ENCODE assay signal across 8 cellular contexts in the genomic region with DNA sequence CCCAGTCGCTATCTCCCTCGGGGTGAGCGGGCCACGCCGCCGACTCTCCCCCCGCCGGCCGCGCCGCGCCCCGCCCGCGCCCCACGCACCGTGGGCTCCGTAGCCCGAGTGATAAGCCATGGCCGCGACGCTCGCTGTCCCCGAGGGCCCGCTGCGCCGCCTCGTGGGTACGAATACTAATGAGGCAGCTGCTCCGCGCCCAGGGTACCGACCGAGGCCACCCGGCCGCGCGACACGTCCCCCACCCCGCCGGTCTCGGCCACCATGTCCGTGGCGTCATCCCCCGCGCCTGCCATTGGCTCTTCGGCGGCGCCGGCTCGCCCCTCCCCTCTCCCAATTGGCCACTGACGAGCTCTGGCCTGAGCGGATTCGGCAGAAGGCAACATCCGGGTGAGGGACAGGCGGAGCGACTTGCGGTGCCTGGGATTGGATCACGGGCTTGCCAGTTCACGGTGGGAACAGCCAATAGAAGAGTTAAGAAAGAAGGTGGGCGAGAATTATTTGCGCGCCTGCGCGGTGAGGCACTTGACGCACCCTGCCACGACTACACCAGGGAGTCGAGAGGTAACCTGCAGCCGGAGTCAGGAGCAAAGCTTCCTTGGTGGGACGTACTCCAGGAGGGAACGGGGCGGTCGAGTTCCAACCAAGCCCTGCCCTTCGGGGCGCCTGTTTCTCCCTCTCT. TPM values are rescaled to one million over a fixed set of nuclear protein-coding genes. Genes with fewer than 3 reads are reported as not detected.
DNase-seq lines count a peak whose midpoint lies in the region; ATAC-seq, FAIRE-seq and TF ChIP-seq lines count a peak whose summit lies in the region.

A gene with protein sequence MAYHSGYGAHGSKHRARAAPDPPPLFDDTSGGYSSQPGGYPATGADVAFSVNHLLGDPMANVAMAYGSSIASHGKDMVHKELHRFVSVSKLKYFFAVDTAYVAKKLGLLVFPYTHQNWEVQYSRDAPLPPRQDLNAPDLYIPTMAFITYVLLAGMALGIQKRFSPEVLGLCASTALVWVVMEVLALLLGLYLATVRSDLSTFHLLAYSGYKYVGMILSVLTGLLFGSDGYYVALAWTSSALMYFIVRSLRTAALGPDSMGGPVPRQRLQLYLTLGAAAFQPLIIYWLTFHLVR (minus strand): TSS at position 278 of the 682 bp plus-strand sequence. CDS start 158 bp downstream, at position 120.

- H3K4me3 Mint-ChIP-seq in WTC11, result peak within 1 kb of the TSS; percentile 96

- H3K27ac ChIP-seq in AG04450 (ENCODE audit: low read depth, low read length) (peak within 1 kb of the TSS; percentile 100), small intestine (ENCODE audit: low read depth in 1 of 2, low read length in 1 of 2) (peak within 1 kb of the TSS; percentile 97)

- peak within 1 kb of the TSS; percentile 96 for H3K27ac Mint-ChIP-seq in WTC11

- no peaks in the 10 kb centered on the region for H3K36me3 ChIP-seq in small intestine (ENCODE audit: control insufficient read depth in 2 of 2, insufficient read depth in 2 of 2, low read length in 2 of 2)

- H3K4me3 ChIP-seq in AG04450 (ENCODE audit: low read depth, low read length) (peak within 1 kb of the TSS; percentile 84), cardiac fibroblast (replicated peaks in 1 of 2; ENCODE audit: low read depth in 2 of 2, low read length in 2 of 2) (peak within 1 kb of the TSS; percentile 78 to 85), small intestine (ENCODE audit: low read depth in 1 of 2, low read length in 2 of 2) (peak within 1 kb of the TSS; percentile 72 to 74)

- CTCF ChIA-PET in AG04450 (lab: Charles Lee) (interaction anchor here (0.6 to 2.1 kb wide), 9 partner anchors 22 to 119 kb away, joined by 3 to 8 read pairs (median 4); a partner anchor contains a TSS), WTC11 (lab: Charles Lee) (interaction anchor here (0.6 to 2.5 kb wide), 28 partner anchors 9 to 401 kb away, joined by 3 to 65 read pairs (median 4); a partner anchor contains a TSS)

- no peaks in the 10 kb centered on the region for H3K9me3 Mint-ChIP-seq in WTC11

- WGBS in small intestine, 3 donors, result 1% methylated on average over 44 to 74 of the region's 74 CpGs

- TF ChIP-seq CTCF in AG04450 (IDR thresholded peaks at IDR 0.05; ENCODE audit: low read depth, low read length) (no peak), WTC11 (IDR thresholded peaks at IDR 0.05) (no peak), cardiac fibroblast (IDR thresholded peaks at IDR 0.05; ENCODE audit: low read depth, low read length) (no peak)

- H3K4me1 Mint-ChIP-seq in WTC11, result peaks cover 20% of the 10 kb centered on the region

- H3K36me3 Mint-ChIP-seq in WTC11, result no peaks in the 10 kb centered on the region

- peaks cover 19% of the 10 kb centered on the region for H3K27me3 ChIP-seq in AG04450 (ENCODE audit: control insufficient read depth, insufficient read depth, low read length)
- H3K27me3 ChIP-seq in small intestine (ENCODE audit: control insufficient read depth in 2 of 2, insufficient read depth in 2 of 2, low read length in 2 of 2), result peaks cover 0 to 5% of the 10 kb centered on the region in 2 donors

- peaks cover 37% of the 10 kb centered on the region for H3K27me3 Mint-ChIP-seq in WTC11 (ENCODE audit: low read depth)

- FAIRE-seq in small intestine (lab: Jason Lieb, UNC), result peak; percentile 67

- peaks cover 5 to 8% of the 10 kb centered on the region in 2 donors for H3K4me1 ChIP-seq in small intestine (ENCODE audit: control insufficient read depth in 2 of 2, insufficient read depth in 1 of 2, low read depth in 1 of 2, low read length in 1 of 2)

- POLR2A ChIA-PET in AG04450 (lab: Yijun Ruan, JAX), result interaction anchor here (0.6 to 2.6 kb wide), 24 partner anchors 9 to 1317 kb away, joined by 3 to 25 read pairs (median 3); a partner anchor contains a TSS
- POLR2A ChIA-PET in WTC11 (lab: Charles Lee), result interaction anchor here (0.5 to 1.8 kb wide), 11 partner anchors 9 to 178 kb away, joined by 3 to 19 read pairs (median 5); a partner anchor contains a TSS

- DNase-seq in AG04450 (ENCODE audit: low read depth, low spot score) (peak; percentile 99), NCI-H226 (peak; percentile 99), WTC11 (ENCODE audit: low spot score) (peak; percentile 98), cardiac fibroblast (ENCODE audit: low read depth in 2 of 2) (peak; percentile 100), iPS-NIHi11 (ENCODE audit: low spot score) (peak; percentile 99), small intestine (peak; percentile 100)

- ATAC-seq in GM18909 (IDR thresholded peaks at IDR 0.05; ENCODE audit: poor library complexity, unreplicated experiment), result peak; percentile 87
- peak; percentile 91 for ATAC-seq in HG03175 (IDR thresholded peaks at IDR 0.05; ENCODE audit: unreplicated experiment)
- ATAC-seq in WTC11, result peak; percentile 95

- no peaks in the 10 kb centered on the region for H3K9me3 ChIP-seq in AG04450 (ENCODE audit: control insufficient read depth, insufficient read depth, low read length)
- H3K9me3 ChIP-seq in small intestine (ENCODE audit: control insufficient read depth, low read depth), result no peaks in the 10 kb centered on the region

TF ChIP-seq in WTC11, 78 proteins besides CTCF, POLR2A, EP300 and RAD21 (continues in another document):
- peak; percentile 82 for TF ChIP-seq FOXK1 (CRISPR knock-in tag; IDR thresholded peaks at IDR 0.05)
- TF ChIP-seq ZNF121 (CRISPR knock-in tag; IDR thresholded peaks at IDR 0.05), result no peak
- no peak for TF ChIP-seq MXD4 (CRISPR knock-in tag; IDR thresholded peaks at IDR 0.05; ENCODE audit: borderline replicate concordance)
- TF ChIP-seq, protein P1, sequence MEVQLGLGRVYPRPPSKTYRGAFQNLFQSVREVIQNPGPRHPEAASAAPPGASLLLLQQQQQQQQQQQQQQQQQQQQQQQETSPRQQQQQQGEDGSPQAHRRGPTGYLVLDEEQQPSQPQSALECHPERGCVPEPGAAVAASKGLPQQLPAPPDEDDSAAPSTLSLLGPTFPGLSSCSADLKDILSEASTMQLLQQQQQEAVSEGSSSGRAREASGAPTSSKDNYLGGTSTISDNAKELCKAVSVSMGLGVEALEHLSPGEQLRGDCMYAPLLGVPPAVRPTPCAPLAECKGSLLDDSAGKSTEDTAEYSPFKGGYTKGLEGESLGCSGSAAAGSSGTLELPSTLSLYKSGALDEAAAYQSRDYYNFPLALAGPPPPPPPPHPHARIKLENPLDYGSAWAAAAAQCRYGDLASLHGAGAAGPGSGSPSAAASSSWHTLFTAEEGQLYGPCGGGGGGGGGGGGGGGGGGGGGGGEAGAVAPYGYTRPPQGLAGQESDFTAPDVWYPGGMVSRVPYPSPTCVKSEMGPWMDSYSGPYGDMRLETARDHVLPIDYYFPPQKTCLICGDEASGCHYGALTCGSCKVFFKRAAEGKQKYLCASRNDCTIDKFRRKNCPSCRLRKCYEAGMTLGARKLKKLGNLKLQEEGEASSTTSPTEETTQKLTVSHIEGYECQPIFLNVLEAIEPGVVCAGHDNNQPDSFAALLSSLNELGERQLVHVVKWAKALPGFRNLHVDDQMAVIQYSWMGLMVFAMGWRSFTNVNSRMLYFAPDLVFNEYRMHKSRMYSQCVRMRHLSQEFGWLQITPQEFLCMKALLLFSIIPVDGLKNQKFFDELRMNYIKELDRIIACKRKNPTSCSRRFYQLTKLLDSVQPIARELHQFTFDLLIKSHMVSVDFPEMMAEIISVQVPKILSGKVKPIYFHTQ (CRISPR knock-in tag; IDR thresholded peaks at IDR 0.05), result no peak
- TF ChIP-seq SMAD4 (CRISPR knock-in tag; IDR thresholded peaks at IDR 0.05), result no peak
- TF ChIP-seq, protein P2, sequence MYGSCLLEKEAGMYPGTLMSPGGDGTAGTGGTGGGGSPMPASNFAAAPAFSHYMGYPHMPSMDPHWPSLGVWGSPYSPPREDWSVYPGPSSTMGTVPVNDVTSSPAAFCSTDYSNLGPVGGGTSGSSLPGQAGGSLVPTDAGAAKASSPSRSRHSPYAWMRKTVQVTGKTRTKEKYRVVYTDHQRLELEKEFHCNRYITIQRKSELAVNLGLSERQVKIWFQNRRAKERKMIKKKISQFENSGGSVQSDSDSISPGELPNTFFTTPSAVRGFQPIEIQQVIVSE (CRISPR knock-in tag; IDR thresholded peaks at IDR 0.05; ENCODE audit: borderline replicate concordance), result no peak
- no peak for TF ChIP-seq KAT7 (CRISPR knock-in tag; IDR thresholded peaks at IDR 0.05; ENCODE audit: borderline replicate concordance)
- TF ChIP-seq, protein P3, sequence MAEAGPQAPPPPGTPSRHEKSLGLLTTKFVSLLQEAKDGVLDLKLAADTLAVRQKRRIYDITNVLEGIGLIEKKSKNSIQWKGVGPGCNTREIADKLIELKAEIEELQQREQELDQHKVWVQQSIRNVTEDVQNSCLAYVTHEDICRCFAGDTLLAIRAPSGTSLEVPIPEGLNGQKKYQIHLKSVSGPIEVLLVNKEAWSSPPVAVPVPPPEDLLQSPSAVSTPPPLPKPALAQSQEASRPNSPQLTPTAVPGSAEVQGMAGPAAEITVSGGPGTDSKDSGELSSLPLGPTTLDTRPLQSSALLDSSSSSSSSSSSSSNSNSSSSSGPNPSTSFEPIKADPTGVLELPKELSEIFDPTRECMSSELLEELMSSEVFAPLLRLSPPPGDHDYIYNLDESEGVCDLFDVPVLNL (CRISPR knock-in tag; IDR thresholded peaks at IDR 0.05; ENCODE audit: borderline replicate concordance, low read depth), result no peak
- TF ChIP-seq GTF2I (CRISPR knock-in tag; conservative IDR thresholded peaks at IDR 0.05), result no peak
- no peak for TF ChIP-seq TEAD4 (CRISPR knock-in tag; IDR thresholded peaks at IDR 0.05)
- TF ChIP-seq ZNF671 (CRISPR knock-in tag; IDR thresholded peaks at IDR 0.05), result no peak
- TF ChIP-seq CREM (CRISPR knock-in tag; IDR thresholded peaks at IDR 0.05), result no peak
- TF ChIP-seq ELF4 (CRISPR knock-in tag; IDR thresholded peaks at IDR 0.05; ENCODE audit: low read depth), result no peak
- TF ChIP-seq, protein P4, sequence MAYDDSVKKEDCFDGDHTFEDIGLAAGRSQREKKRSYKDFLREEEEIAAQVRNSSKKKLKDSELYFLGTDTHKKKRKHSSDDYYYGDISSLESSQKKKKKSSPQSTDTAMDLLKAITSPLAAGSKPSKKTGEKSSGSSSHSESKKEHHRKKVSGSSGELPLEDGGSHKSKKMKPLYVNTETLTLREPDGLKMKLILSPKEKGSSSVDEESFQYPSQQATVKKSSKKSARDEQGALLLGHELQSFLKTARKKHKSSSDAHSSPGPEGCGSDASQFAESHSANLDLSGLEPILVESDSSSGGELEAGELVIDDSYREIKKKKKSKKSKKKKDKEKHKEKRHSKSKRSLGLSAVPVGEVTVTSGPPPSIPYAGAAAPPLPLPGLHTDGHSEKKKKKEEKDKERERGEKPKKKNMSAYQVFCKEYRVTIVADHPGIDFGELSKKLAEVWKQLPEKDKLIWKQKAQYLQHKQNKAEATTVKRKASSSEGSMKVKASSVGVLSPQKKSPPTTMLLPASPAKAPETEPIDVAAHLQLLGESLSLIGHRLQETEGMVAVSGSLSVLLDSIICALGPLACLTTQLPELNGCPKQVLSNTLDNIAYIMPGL (CRISPR knock-in tag; IDR thresholded peaks at IDR 0.05), result 0 out of 2 replicates have a peak, but pooled peaks have one; percentile 21

RNA-seq across cellular contexts. Expression of the gene that starts here (rescaled TPM):
- 126 and 140 TPM in 2 replicates for polyA plus RNA-seq in AG04450 (2011; rRNA removed)
- 175 and 209 TPM in 2 replicates for polyA minus RNA-seq in AG04450 (2011; rRNA and poly(A)+ RNA removed)
- 86.0 to 86.9 TPM (median 86.4 TPM) in 3 replicates for total RNA-seq in WTC11 (2021)
- polyA plus RNA-seq in small intestine, result 100 to 1,000 TPM; 127 to 144 (median 143) TPM

Comparison
In these comparisons a context has a peak if more than half of its experiments do, and no peak if none do; other contexts are left out.
1. Peak in every context shown above with its lines: DNase-seq, ATAC-seq, H3K4me3 ChIP-seq and H3K27ac ChIP-seq.